In genomic region chr12:132955933-132956725, GRCh38 we compare ENCODE assay signal across 8 cellular contexts. TPM values are rescaled to one million over a fixed set of nuclear protein-coding genes. Genes with fewer than 3 reads are reported as not detected.
A peak's percentile ranks its signal among the peaks of the same experiment; 100 is the strongest.
DNase-seq lines count a peak whose midpoint lies in the region; ATAC-seq and TF ChIP-seq lines count a peak whose summit lies in the region.

TSS of gene ZNF605 (minus strand) at chr12:132956306. CDS start at chr12:132945635, 10,671 bp downstream.

- TF ChIP-seq CTCF in OCI-LY3 (IDR thresholded peaks at IDR 0.05; ENCODE audit: low read depth, low read length): no peak
- peak in 1 of 3 experiments; percentile 10 for TF ChIP-seq CTCF in esophagus muscularis mucosa (IDR thresholded peaks at IDR 0.05)

- TF ChIP-seq POLR2A in esophagus muscularis mucosa (IDR thresholded peaks at IDR 0.05; ENCODE audit: low read depth): no peak

- TF ChIP-seq EP300 in esophagus muscularis mucosa (IDR thresholded peaks at IDR 0.05): no peak

- peak within 1 kb of the TSS; percentile 94 for H3K4me2 ChIP-seq in OCI-LY3 (ENCODE audit: low read length)

- H3K9me3 ChIP-seq in OCI-LY3 (ENCODE audit: insufficient read depth, low read length): peaks cover 6% of the 10 kb centered on the region; the same call in 1 of the 2 replicates
- H3K9me3 ChIP-seq in esophagus muscularis mucosa: peaks cover 0 to 9% (median 0%) of the 10 kb centered on the region in 4 donors
- H3K9me3 ChIP-seq in muscle layer of duodenum (ENCODE audit: control insufficient read depth in 1 of 2, low read length in 2 of 2): peaks cover 3 to 12% of the 10 kb centered on the region in 2 donors

- H3K4me1 ChIP-seq in OCI-LY3 (ENCODE audit: low read length): peaks cover 10% of the 10 kb centered on the region
- peaks cover 16 to 30% (median 27%) of the 10 kb centered on the region in 4 donors for H3K4me1 ChIP-seq in esophagus muscularis mucosa
- peaks cover 7 to 20% of the 10 kb centered on the region in 2 donors for H3K4me1 ChIP-seq in muscle layer of duodenum (ENCODE audit: control insufficient read depth in 1 of 2, insufficient read depth in 2 of 2, low read length in 2 of 2)

- ATAC-seq in GM19468 (IDR thresholded peaks at IDR 0.05; ENCODE audit: extremely low read depth, unreplicated experiment): peak; percentile 77

- H3K4me3 ChIP-seq in OCI-LY3 (ENCODE audit: low read length): peak within 1 kb of the TSS; percentile 100
- H3K4me3 ChIP-seq in esophagus muscularis mucosa: peak within 1 kb of the TSS; percentile 88 to 95 (median 90)
- H3K4me3 ChIP-seq in muscle layer of duodenum (ENCODE audit: low read depth in 1 of 2, low read length in 2 of 2): peak within 1 kb of the TSS; percentile 88 to 90

- H3K27ac ChIP-seq in OCI-LY3 (ENCODE audit: low read length) (peak within 1 kb of the TSS; percentile 33), esophagus muscularis mucosa (replicated peaks in 1 of 4) (peak within 1 kb of the TSS; percentile 91 to 96 (median 94)), muscle layer of duodenum (ENCODE audit: low read length) (peak within 1 kb of the TSS; percentile 80)

- H2AFZ ChIP-seq in OCI-LY3 (ENCODE audit: low read depth, low read length): peak within 1 kb of the TSS; percentile 99

- H3K79me2 ChIP-seq in OCI-LY3 (ENCODE audit: low read length): peaks cover 49% of the 10 kb centered on the region

- H3K36me3 ChIP-seq in OCI-LY3 (replicated peaks; ENCODE audit: low read depth, low read length) (peaks cover 9% of the 10 kb centered on the region), esophagus muscularis mucosa (peaks cover 0 to 4% (median 0%) of the 10 kb centered on the region in 4 donors), muscle layer of duodenum (ENCODE audit: control insufficient read depth in 1 of 2, insufficient read depth in 2 of 2, low read length in 2 of 2) (peaks cover 0 to 6% of the 10 kb centered on the region in 2 donors)

- peak within 1 kb of the TSS; percentile 68 for H3K9ac ChIP-seq in OCI-LY3 (ENCODE audit: low read length)

- H4K20me1 ChIP-seq in OCI-LY3 (ENCODE audit: insufficient read depth, low read length): no peaks in the 10 kb centered on the region

- H3K27me3 ChIP-seq in OCI-LY3 (ENCODE audit: low read depth, low read length) (no peaks in the 10 kb centered on the region), esophagus muscularis mucosa (no peaks in the 10 kb centered on the region), muscle layer of duodenum (ENCODE audit: low read depth, low read length) (no peaks in the 10 kb centered on the region)

- DNase-seq in COLO829 (ENCODE audit: low spot score) (peak; percentile 91), HS-27A (ENCODE audit: low read depth) (peak; percentile 45), esophagus muscularis mucosa (ENCODE audit: extremely low spot score) (peak; percentile 95)
- peak; percentile 89 to 91 for DNase-seq in activated T-cell treated with anti-CD3 and anti-CD28 coated beads, Interleukin-2, amount 50 U/mL, for 48 hours
- peak; percentile 65 to 70 for DNase-seq in stimulated activated CD8-positive, alpha-beta memory T cell treated with anti-CD3 and anti-CD28 coated beads, Interleukin-7, amount 100 ng/mL, for 1 hour (ENCODE audit: low read depth in 2 of 2)

- intact Hi-C loops in esophagus muscularis mucosa (cut with DNase I): no loop called here

- WGBS in esophagus muscularis mucosa: 2% methylated on average over 18 of the region's 69 CpGs

RNA-seq across cellular contexts. Expression of gene ZNF605, which starts in this region (rescaled TPM):
- 1 to 10 TPM; 5.5 to 9.0 (median 6.1) TPM for total RNA-seq in esophagus muscularis mucosa

Comparison
In these comparisons a context has a peak if more than half of its experiments do, and no peak if none do; other contexts are left out.
1. Peak in every context shown above with its lines: DNase-seq, ATAC-seq, H3K4me3 ChIP-seq and H3K27ac ChIP-seq.
2. DNase-seq: peak in every context shown above with its lines; median percentile 95 in esophagus muscularis mucosa; 91 in COLO829; 90 in activated T-cell treated with anti-CD3 and anti-CD28 coated beads, Interleukin-2, amount 50 U/mL, for 48 hours; 68 in stimulated activated CD8-positive, alpha-beta memory T cell treated with anti-CD3 and anti-CD28 coated beads, Interleukin-7, amount 100 ng/mL, for 1 hour; 45 in HS-27A.
3. H3K27ac ChIP-seq: peak in every context shown above with its lines; median percentile 94 in esophagus muscularis mucosa; 80 in muscle layer of duodenum; 33 in OCI-LY3.